ENCODE assay signal across 27 cellular contexts in genomic region chr2:33513480-33513879, GRCh38. TPM values are rescaled to one million over a fixed set of nuclear protein-coding genes. Genes with fewer than 3 reads are reported as not detected.
"Had no signal": no experiment of that assay in that cellular context is flagged by ENCODE, and none has a peak within 500 bp of the region (broad histone marks: within the 10 kb centered on the region; RNA-seq: fewer than 3 reads in every experiment).

No MANE protein-coding gene starts in this region.

- DNase-seq: hypothalamus; immature natural killer cell; kidney; left colon; left lung; lower lobe of right lung; mammary epithelial cell; mesendoderm; naive B cell; natural killer cell; nephron progenitor cell; ovary; retina; right cardiac atrium; sigmoid colon; small intestine; spleen; stimulated activated CD4-positive, alpha-beta T cell treated with anti-CD3 and anti-CD28 coated beads, Interleukin-4, amount 100 ng/mL, for 24 hours; stimulated activated naive CD4-positive, alpha-beta T cell had no signal

- H3K27me3 ChIP-seq: left lung, ovary, sigmoid colon, spleen, tibial nerve, vagina had no signal

- H3K4me1 Mint-ChIP-seq: immature natural killer cell; natural killer cell; stimulated activated effector memory CD8-positive, alpha-beta T cell treated with anti-CD3 and anti-CD28 coated beads, Interleukin-12 subunit alpha, Interleukin-12 subunit beta, amount 100 ng/mL, for 72 hours had no signal

- H3K9me3 ChIP-seq: left lung, lower lobe of right lung, ovary, sigmoid colon, spleen, tibial nerve, vagina had no signal

- H3K27me3 Mint-ChIP-seq: naive B cell; progenitor cell of endocrine pancreas; stimulated activated naive CD8-positive, alpha-beta T cell treated with anti-CD3 and anti-CD28 coated beads, Interleukin-15, Interleukin-2, amounts not matched to agents 100 ng/mL and 50 ng/mL, for 24 hours had no signal

- H3K27ac Mint-ChIP-seq: immature natural killer cell; mesothelial cell of epicardium; natural killer cell; nephron progenitor cell; progenitor cell of endocrine pancreas; stimulated activated effector memory CD8-positive, alpha-beta T cell treated with anti-CD3 and anti-CD28 coated beads, Interleukin-12 subunit alpha, Interleukin-12 subunit beta, amount 100 ng/mL, for 72 hours; stimulated activated naive CD8-positive, alpha-beta T cell treated with anti-CD3 and anti-CD28 coated beads, Interleukin-15, Interleukin-2, amounts not matched to agents 100 ng/mL and 50 ng/mL, for 24 hours; type B pancreatic cell had no signal

- H3K27ac ChIP-seq: left lung, lower lobe of right lung, ovary, sigmoid colon, spleen, tibial nerve, vagina had no signal

- H3K4me1 ChIP-seq: left lung, lower lobe of right lung, sigmoid colon, spleen, tibial nerve, vagina had no signal

- FAIRE-seq: islet of Langerhans, kidney, small intestine had no signal

- H3K36me3 Mint-ChIP-seq: mesothelial cell of epicardium; natural killer cell; stimulated activated effector memory CD8-positive, alpha-beta T cell treated with anti-CD3 and anti-CD28 coated beads, Interleukin-12 subunit alpha, Interleukin-12 subunit beta, amount 100 ng/mL, for 72 hours; type B pancreatic cell had no signal

- H3K4me3 ChIP-seq: left lung, lower lobe of right lung, ovary, sigmoid colon, spleen, tibial nerve, vagina had no signal

- ATAC-seq: left colon; left lung; lower lobe of right lung; natural killer cell; right cardiac atrium; stimulated activated effector memory CD8-positive, alpha-beta T cell treated with anti-CD3 and anti-CD28 coated beads, Interleukin-12 subunit alpha, Interleukin-12 subunit beta, amount 100 ng/mL, for 72 hours had no signal

- H3K9me3 Mint-ChIP-seq: immature natural killer cell; naive B cell; natural killer cell; nephron progenitor cell; stimulated activated effector memory CD8-positive, alpha-beta T cell treated with anti-CD3 and anti-CD28 coated beads, Interleukin-12 subunit alpha, Interleukin-12 subunit beta, amount 100 ng/mL, for 72 hours; stimulated activated naive CD8-positive, alpha-beta T cell treated with anti-CD3 and anti-CD28 coated beads, Interleukin-15, Interleukin-2, amounts not matched to agents 100 ng/mL and 50 ng/mL, for 24 hours; type B pancreatic cell had no signal

- H3K36me3 ChIP-seq: lower lobe of right lung, ovary, sigmoid colon, vagina had no signal

- H3K4me3 Mint-ChIP-seq: immature natural killer cell; mesothelial cell of epicardium; natural killer cell; nephron progenitor cell; stimulated activated effector memory CD8-positive, alpha-beta T cell treated with anti-CD3 and anti-CD28 coated beads, Interleukin-12 subunit alpha, Interleukin-12 subunit beta, amount 100 ng/mL, for 72 hours; stimulated activated naive CD8-positive, alpha-beta T cell treated with anti-CD3 and anti-CD28 coated beads, Interleukin-15, Interleukin-2, amounts not matched to agents 100 ng/mL and 50 ng/mL, for 24 hours; type B pancreatic cell had no signal

RNA-seq across cellular contexts. Expression of gene RASGRP3, which starts 37.0 kb away (rescaled TPM):
- total RNA-seq: progenitor cell of endocrine pancreas had no signal
